Comparison of ENCODE assay signal across 10 cellular contexts in genomic region chr2:119102964-119103363, GRCh38.
ATAC-seq and TF ChIP-seq lines count a peak whose summit lies in the region.
"Had no signal": no experiment of that assay in that cellular context is flagged by ENCODE, and none has a peak within 500 bp of the region (broad histone marks: within the 10 kb centered on the region; RNA-seq: fewer than 3 reads in every experiment).

No MANE protein-coding gene starts in this region.

- POLR2A ChIA-PET in HEK293 (lab: Yijun Ruan, JAX): no interaction called here

- no peak overlapping the region for H3K4me3 ChIP-seq in HEK293 (ENCODE audit: low read depth, low read length)
- H3K4me3 ChIP-seq: A549; BLaER1; BLaER1 treated with 17β-estradiol and CSF1 and Interleukin-3, amounts not matched to agents 10 nM and 100 nM had no signal

- H3K4me1 ChIP-seq in HEK293 (ENCODE audit: control insufficient read depth, insufficient read depth, low read length): no peaks in the 10 kb centered on the region
- H3K4me1 ChIP-seq: A549; BE2C; BLaER1; BLaER1 treated with 17β-estradiol and CSF1 and Interleukin-3, amounts not matched to agents 10 nM and 100 nM; Caco-2 had no signal

- H3K27ac ChIP-seq in HEK293 (ENCODE audit: extremely low read depth, low read depth, low read length): no peak overlapping the region
- H3K27ac ChIP-seq: 22Rv1; A549; BLaER1; BLaER1 treated with 17β-estradiol and CSF1 and Interleukin-3, amounts not matched to agents 10 nM and 100 nM; C4-2B had no signal

- no peak for TF ChIP-seq CTCF in HEK293 (tag by site-specific recombination; IDR thresholded peaks at IDR 0.05)

- no peaks in the 10 kb centered on the region for H3K36me3 ChIP-seq in HEK293 (ENCODE audit: control insufficient read depth in 2 of 2, insufficient read depth in 1 of 2, low read length in 2 of 2)
- H3K36me3 ChIP-seq: BE2C; BLaER1; BLaER1 treated with 17β-estradiol and CSF1 and Interleukin-3, amounts not matched to agents 10 nM and 100 nM had no signal

- no peaks in the 10 kb centered on the region for H3K9me3 ChIP-seq in HEK293 (ENCODE audit: control insufficient read depth, insufficient read depth, low read depth, low read length)
- H3K9me3 ChIP-seq: A549, BE2C, BLaER1, Caco-2 had no signal

- no peak for ATAC-seq in HG03135 (IDR thresholded peaks at IDR 0.05; ENCODE audit: unreplicated experiment)
- ATAC-seq: A549; CD8-positive, alpha-beta T cell had no signal

- CTCF ChIA-PET in HEK293 (lab: Yijun Ruan, JAX): no interaction called here

TF ChIP-seq in HEK293, 187 proteins besides CTCF, POLR2A, EP300 and RAD21:
- no peak for TF ChIP-seq ZNF600 (tag by site-specific recombination; IDR thresholded peaks at IDR 0.05)
- TF ChIP-seq ZNF26 (tag by site-specific recombination; IDR thresholded peaks at IDR 0.05): peak; percentile 93
TF ChIP-seq in HEK293: peak in this region for 1.
